In the genomic region with DNA sequence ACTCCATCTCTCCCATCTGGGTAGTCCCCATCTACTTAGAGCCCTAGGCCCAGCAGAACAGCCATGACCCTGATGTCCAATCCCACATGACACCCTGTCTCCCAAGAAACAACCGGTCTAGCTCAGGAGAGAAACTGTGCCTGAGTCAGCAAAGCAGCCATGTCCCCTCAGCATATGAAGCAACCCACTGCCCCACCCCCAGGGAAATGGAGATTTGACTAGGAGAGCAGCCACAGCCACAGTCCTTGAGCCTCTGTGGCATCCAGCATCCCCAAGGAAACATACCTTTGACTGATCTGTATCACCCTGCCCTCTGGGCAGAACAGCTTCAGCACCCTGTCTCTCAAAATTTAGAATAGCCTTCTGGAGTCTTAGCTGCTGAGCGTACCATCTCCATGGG, we compare ENCODE assay signal across 14 cellular contexts.
"Had no signal": no experiment of that assay in that cellular context is flagged by ENCODE, and none has a peak within 500 bp of the region (broad histone marks: within the 10 kb centered on the region; RNA-seq: fewer than 3 reads in every experiment).

No MANE protein-coding gene starts in this region.

- H3K4me1 ChIP-seq: colonic mucosa, foreskin keratinocyte, sigmoid colon had no signal

- H3K27me3 ChIP-seq: colonic mucosa, foreskin keratinocyte, sigmoid colon had no signal

- H3K27me3 Mint-ChIP-seq: naive thymus-derived CD8-positive, alpha-beta T cell; type B pancreatic cell had no signal

- H3K9me3 Mint-ChIP-seq: type B pancreatic cell had no signal

- H3K27ac Mint-ChIP-seq: naive thymus-derived CD8-positive, alpha-beta T cell; type B pancreatic cell had no signal

- H3K27ac ChIP-seq: colonic mucosa, foreskin keratinocyte, sigmoid colon, skin epidermis had no signal

- H3K36me3 ChIP-seq: colonic mucosa, sigmoid colon had no signal

- H3K36me3 Mint-ChIP-seq: naive thymus-derived CD8-positive, alpha-beta T cell; type B pancreatic cell had no signal

- H3K4me3 ChIP-seq: colonic mucosa, mucosa of descending colon, sigmoid colon, skin epidermis had no signal

- ATAC-seq: foreskin keratinocyte; mucosa of descending colon; naive thymus-derived CD8-positive, alpha-beta T cell had no signal

- H3K9me3 ChIP-seq: colonic mucosa had no signal

- H3K4me3 Mint-ChIP-seq: naive thymus-derived CD8-positive, alpha-beta T cell; type B pancreatic cell had no signal

- DNase-seq: colonic mucosa; dermis blood vessel endothelial cell; erythroblast; foreskin keratinocyte; kidney glomerular epithelial cell; mucosa of descending colon; naive thymus-derived CD8-positive, alpha-beta T cell; posterior cingulate gyrus; sigmoid colon; stimulated activated CD4-positive, alpha-beta T cell treated with anti-CD3 and anti-CD28 coated beads, Interleukin-2, amount 100 ng/mL, for 24 hours; stimulated activated CD4-positive, alpha-beta T cell treated with anti-CD3 and anti-CD28 coated beads, Interleukin-4, amount 100 ng/mL, for 4 hours; stimulated activated naive CD4-positive, alpha-beta T cell had no signal
